Comparison of ENCODE assay signal across 1 cellular context in genomic region chr2:118124293-118124891, GRCh38.
TF ChIP-seq lines count a peak whose summit lies in the region.

No MANE protein-coding gene starts in this region.

TF ChIP-seq in WTC11, 78 proteins besides CTCF, POLR2A, EP300 and RAD21:
- TF ChIP-seq, protein P1, sequence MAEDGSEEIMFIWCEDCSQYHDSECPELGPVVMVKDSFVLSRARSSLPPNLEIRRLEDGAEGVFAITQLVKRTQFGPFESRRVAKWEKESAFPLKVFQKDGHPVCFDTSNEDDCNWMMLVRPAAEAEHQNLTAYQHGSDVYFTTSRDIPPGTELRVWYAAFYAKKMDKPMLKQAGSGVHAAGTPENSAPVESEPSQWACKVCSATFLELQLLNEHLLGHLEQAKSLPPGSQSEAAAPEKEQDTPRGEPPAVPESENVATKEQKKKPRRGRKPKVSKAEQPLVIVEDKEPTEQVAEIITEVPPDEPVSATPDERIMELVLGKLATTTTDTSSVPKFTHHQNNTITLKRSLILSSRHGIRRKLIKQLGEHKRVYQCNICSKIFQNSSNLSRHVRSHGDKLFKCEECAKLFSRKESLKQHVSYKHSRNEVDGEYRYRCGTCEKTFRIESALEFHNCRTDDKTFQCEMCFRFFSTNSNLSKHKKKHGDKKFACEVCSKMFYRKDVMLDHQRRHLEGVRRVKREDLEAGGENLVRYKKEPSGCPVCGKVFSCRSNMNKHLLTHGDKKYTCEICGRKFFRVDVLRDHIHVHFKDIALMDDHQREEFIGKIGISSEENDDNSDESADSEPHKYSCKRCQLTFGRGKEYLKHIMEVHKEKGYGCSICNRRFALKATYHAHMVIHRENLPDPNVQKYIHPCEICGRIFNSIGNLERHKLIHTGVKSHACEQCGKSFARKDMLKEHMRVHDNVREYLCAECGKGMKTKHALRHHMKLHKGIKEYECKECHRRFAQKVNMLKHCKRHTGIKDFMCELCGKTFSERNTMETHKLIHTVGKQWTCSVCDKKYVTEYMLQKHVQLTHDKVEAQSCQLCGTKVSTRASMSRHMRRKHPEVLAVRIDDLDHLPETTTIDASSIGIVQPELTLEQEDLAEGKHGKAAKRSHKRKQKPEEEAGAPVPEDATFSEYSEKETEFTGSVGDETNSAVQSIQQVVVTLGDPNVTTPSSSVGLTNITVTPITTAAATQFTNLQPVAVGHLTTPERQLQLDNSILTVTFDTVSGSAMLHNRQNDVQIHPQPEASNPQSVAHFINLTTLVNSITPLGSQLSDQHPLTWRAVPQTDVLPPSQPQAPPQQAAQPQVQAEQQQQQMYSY (CRISPR knock-in tag; IDR thresholded peaks at IDR 0.05), result no peak
- TF ChIP-seq, protein P2, sequence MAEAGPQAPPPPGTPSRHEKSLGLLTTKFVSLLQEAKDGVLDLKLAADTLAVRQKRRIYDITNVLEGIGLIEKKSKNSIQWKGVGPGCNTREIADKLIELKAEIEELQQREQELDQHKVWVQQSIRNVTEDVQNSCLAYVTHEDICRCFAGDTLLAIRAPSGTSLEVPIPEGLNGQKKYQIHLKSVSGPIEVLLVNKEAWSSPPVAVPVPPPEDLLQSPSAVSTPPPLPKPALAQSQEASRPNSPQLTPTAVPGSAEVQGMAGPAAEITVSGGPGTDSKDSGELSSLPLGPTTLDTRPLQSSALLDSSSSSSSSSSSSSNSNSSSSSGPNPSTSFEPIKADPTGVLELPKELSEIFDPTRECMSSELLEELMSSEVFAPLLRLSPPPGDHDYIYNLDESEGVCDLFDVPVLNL (CRISPR knock-in tag; IDR thresholded peaks at IDR 0.05; ENCODE audit: borderline replicate concordance, low read depth), result no peak
- TF ChIP-seq, protein P3, sequence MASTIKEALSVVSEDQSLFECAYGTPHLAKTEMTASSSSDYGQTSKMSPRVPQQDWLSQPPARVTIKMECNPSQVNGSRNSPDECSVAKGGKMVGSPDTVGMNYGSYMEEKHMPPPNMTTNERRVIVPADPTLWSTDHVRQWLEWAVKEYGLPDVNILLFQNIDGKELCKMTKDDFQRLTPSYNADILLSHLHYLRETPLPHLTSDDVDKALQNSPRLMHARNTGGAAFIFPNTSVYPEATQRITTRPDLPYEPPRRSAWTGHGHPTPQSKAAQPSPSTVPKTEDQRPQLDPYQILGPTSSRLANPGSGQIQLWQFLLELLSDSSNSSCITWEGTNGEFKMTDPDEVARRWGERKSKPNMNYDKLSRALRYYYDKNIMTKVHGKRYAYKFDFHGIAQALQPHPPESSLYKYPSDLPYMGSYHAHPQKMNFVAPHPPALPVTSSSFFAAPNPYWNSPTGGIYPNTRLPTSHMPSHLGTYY (CRISPR knock-in tag; IDR thresholded peaks at IDR 0.05), result no peak
- no peak for TF ChIP-seq ESRRA (CRISPR knock-in tag; IDR thresholded peaks at IDR 0.05; ENCODE audit: borderline replicate concordance)
- TF ChIP-seq TCF7 (CRISPR knock-in tag; IDR thresholded peaks at IDR 0.05; ENCODE audit: low read depth), result no peak
- TF ChIP-seq, protein P4, sequence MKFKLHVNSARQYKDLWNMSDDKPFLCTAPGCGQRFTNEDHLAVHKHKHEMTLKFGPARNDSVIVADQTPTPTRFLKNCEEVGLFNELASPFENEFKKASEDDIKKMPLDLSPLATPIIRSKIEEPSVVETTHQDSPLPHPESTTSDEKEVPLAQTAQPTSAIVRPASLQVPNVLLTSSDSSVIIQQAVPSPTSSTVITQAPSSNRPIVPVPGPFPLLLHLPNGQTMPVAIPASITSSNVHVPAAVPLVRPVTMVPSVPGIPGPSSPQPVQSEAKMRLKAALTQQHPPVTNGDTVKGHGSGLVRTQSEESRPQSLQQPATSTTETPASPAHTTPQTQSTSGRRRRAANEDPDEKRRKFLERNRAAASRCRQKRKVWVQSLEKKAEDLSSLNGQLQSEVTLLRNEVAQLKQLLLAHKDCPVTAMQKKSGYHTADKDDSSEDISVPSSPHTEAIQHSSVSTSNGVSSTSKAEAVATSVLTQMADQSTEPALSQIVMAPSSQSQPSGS (CRISPR knock-in tag; IDR thresholded peaks at IDR 0.05; ENCODE audit: borderline replicate concordance, low read depth), result no peak
- TF ChIP-seq ATF1 (CRISPR knock-in tag; IDR thresholded peaks at IDR 0.05), result no peak
